24 cellular contexts compared by ENCODE assay signal in the genomic region with DNA sequence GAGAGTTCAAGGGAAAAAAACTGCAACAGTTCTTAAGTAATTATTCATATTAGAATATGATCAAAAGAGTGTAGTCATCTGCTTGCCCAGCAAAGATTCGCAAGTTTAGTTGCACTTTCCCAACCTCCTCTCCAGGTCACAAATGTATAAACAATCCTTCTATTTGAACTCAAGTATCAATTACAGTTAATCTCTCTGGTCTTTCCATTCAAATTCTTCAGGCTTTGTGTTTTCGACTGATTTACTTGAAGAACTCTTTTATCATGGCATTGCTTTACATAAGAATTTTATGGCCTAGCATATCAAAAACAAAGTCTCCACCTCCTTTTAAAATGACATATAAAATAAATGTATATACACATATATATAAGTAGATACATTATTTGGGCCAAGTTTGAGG.
"Had no signal": no experiment of that assay in that cellular context is flagged by ENCODE, and none has a peak within 500 bp of the region (broad histone marks: within the 10 kb centered on the region; RNA-seq: fewer than 3 reads in every experiment).

No MANE protein-coding gene starts in this region.

- H3K4me1 ChIP-seq: adrenal gland, breast epithelium had no signal

- H3K4me3 ChIP-seq: adrenal gland, breast epithelium had no signal

- H3K27ac ChIP-seq: adrenal gland, breast epithelium had no signal

- FAIRE-seq: endometrium, endothelial cell of umbilical vein, frontal cortex had no signal

- DNase-seq: activated CD4-positive, alpha-beta memory T cell treated with anti-CD3 and anti-CD28 coated beads for 36 hours; activated CD4-positive, alpha-beta T cell treated with anti-CD3 and anti-CD28 coated beads for 36 hours; activated CD4-positive, alpha-beta T cell treated with anti-CD3 and anti-CD28 coated beads, Interleukin-2, amount 10 ng/mL, durations not matched to agents 24 days and 14 days; activated CD4-positive, CD25-positive, alpha-beta regulatory T cell; activated CD4-positive, CD25-positive, alpha-beta regulatory T cell treated with anti-CD3 and anti-CD28 coated beads, Interleukin-2, amount 50 U/mL, for 72 hours; activated CD8-positive, alpha-beta memory T cell treated with anti-CD3 and anti-CD28 coated beads, Interleukin-2, amount 10 ng/mL, durations not matched to agents 7 days and 5 days; activated CD8-positive, alpha-beta memory T cell treated with anti-CD3 and anti-CD28 coated beads, Interleukin-2, amount 50 U/mL, for 4 hours; activated CD8-positive, alpha-beta T cell treated with anti-CD3 and anti-CD28 coated beads, Interleukin-2, amount 10 ng/mL, durations not matched to agents 7 days and 5 days; activated effector memory CD4-positive, alpha-beta T cell treated with anti-CD3 and anti-CD28 coated beads, Interleukin-2, amount 50 U/mL, for 16 hours; activated naive CD4-positive, alpha-beta T cell treated with anti-CD3 and anti-CD28 coated beads for 36 hours; activated naive CD8-positive, alpha-beta T cell treated with anti-CD3 and anti-CD28 coated beads for 36 hours; activated naive CD8-positive, alpha-beta T cell treated with anti-CD3 and anti-CD28 coated beads, Interleukin-2, amount 50 U/mL, for 24 hours; activated T-cell treated with anti-CD3 and anti-CD28 coated beads, Interleukin-2, amount 50 U/mL, for 1 hour; activated T-cell treated with anti-CD3 and anti-CD28 coated beads, Interleukin-2, amount 50 U/mL, for 48 hours; adrenal gland; amygdala; aorta; effector CD8-positive, alpha-beta T cell; head of caudate nucleus; T-helper 2 cell had no signal

- ATAC-seq: activated CD4-positive, alpha-beta T cell treated with anti-CD3 and anti-CD28 coated beads for 36 hours; activated CD8-positive, alpha-beta memory T cell treated with anti-CD3 and anti-CD28 coated beads, Interleukin-2, amount 10 ng/mL, durations not matched to agents 7 days and 5 days; activated CD8-positive, alpha-beta T cell treated with anti-CD3 and anti-CD28 coated beads, Interleukin-2, amount 10 ng/mL, durations not matched to agents 7 days and 5 days; activated naive CD8-positive, alpha-beta T cell treated with anti-CD3 and anti-CD28 coated beads, Interleukin-2, amount 50 U/mL, for 24 hours had no signal

- H3K9me3 ChIP-seq: adrenal gland, breast epithelium had no signal

- H3K36me3 ChIP-seq: adrenal gland, breast epithelium had no signal
